In genomic region chr7:140036224-140036651, GRCh38 we compare ENCODE assay signal across 11 cellular contexts. TPM values are rescaled to one million over a fixed set of nuclear protein-coding genes. Genes with fewer than 3 reads are reported as not detected.
A peak's percentile ranks its signal among the peaks of the same experiment; 100 is the strongest.
DNase-seq lines count a peak whose midpoint lies in the region; ATAC-seq lines count a peak whose summit lies in the region.
"Had no signal": no experiment of that assay in that cellular context is flagged by ENCODE, and none has a peak within 500 bp of the region (broad histone marks: within the 10 kb centered on the region; RNA-seq: fewer than 3 reads in every experiment).

No MANE protein-coding gene starts in this region.

- no peak overlapping the region for H3K27ac Mint-ChIP-seq in memory B cell
- H3K27ac Mint-ChIP-seq: brain had no signal

- no peaks in the 10 kb centered on the region for H3K27me3 Mint-ChIP-seq in memory B cell
- H3K27me3 Mint-ChIP-seq: brain had no signal

- peaks cover 49% of the 10 kb centered on the region for H3K36me3 Mint-ChIP-seq in memory B cell
- H3K36me3 Mint-ChIP-seq: brain had no signal

- DNase-seq in NCI-H2107 treated with DMSO at 0.1 percent for 48 hours (lab: John Stamatoyannopoulos, UW; ENCODE audit: unreplicated experiment): peak; percentile 31
- no peak for DNase-seq in NCI-H2107 (lab: John Stamatoyannopoulos, UW)
- DNase-seq in RPMI7951 (ENCODE audit: low read depth): peak; percentile 25
- no peak for DNase-seq in memory B cell (ENCODE audit: low spot score in 2 of 2)
- DNase-seq in GM03348 (ENCODE audit: low spot score): no peak
- no peak for DNase-seq in HPDE6-E6E7 (ENCODE audit: extremely low spot score)
- DNase-seq in mucosa of gallbladder (ENCODE audit: low spot score): no peak
- DNase-seq: T-helper 9 cell had no signal

- peak; percentile 74 for ATAC-seq in GM21786 (IDR thresholded peaks at IDR 0.05; ENCODE audit: unreplicated experiment)
- peak; percentile 56 for ATAC-seq in memory B cell (ENCODE audit: low read depth)

- no peaks in the 10 kb centered on the region for H3K9me3 Mint-ChIP-seq in memory B cell
- H3K9me3 Mint-ChIP-seq: neural crest cell had no signal

- no peak overlapping the region for H3K4me3 Mint-ChIP-seq in memory B cell
- H3K4me3 Mint-ChIP-seq: brain, neural crest cell had no signal

- peaks cover 20% of the 10 kb centered on the region for H3K4me1 Mint-ChIP-seq in memory B cell
- H3K4me1 Mint-ChIP-seq: brain, neural crest cell had no signal

RNA-seq across cellular contexts. Expression of gene PARP12, which starts 26.5 kb away (rescaled TPM):
- total RNA-seq in RPMI7951 (2014; rRNA removed; shearing (Covaris generic)): 20.3 and 23.1 TPM in 2 replicates
- 26.7 TPM for total RNA-seq in mucosa of gallbladder

Comparison
In these comparisons a context has a peak if more than half of its experiments do, and no peak if none do; other contexts are left out.
1. DNase-seq: peak in NCI-H2107 treated with DMSO at 0.1 percent for 48 hours (single experiment) and RPMI7951 (single experiment); none in NCI-H2107 (single experiment), memory B cell (0 of 2), GM03348 (single experiment), HPDE6-E6E7 (single experiment) and mucosa of gallbladder (single experiment).